ENCODE assay signal across 8 cellular contexts in the genomic region with DNA sequence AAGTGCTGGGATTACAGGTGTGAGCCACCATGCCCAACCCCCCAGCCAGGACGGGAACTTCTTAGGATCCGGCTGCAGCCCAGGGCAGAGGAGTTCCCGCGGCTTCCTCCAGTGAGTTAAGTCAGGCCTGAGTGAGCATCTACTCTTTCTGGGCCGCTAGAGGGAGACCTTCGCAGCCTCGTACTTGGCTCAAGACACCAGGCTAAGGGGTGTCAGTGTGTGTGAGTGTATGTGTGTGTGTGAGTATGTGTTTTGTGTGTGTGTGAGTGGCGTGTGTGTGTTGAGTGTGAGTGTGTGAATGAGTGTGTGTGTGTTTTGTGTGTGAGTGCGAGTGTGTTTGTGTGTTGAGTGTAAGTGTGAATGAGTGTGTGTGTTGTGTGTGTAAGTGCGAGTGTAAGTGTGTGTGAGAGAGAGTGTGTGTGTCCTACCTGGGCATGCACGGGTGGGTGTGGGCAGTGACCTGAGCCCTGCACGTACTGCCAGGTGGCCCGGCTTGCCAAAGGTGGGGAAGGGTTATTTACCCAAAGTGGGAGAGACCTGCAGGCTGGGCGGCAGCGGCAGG. TPM values are rescaled to one million over a fixed set of nuclear protein-coding genes. Genes with fewer than 3 reads are reported as not detected.
DNase-seq lines count a peak whose midpoint lies in the region; ATAC-seq and TF ChIP-seq lines count a peak whose summit lies in the region.

No MANE protein-coding gene starts in this region.

- no peaks in the 10 kb centered on the region for H3K36me3 Mint-ChIP-seq in CD4-positive, alpha-beta T cell (ENCODE audit: low read depth)

- H3K27me3 Mint-ChIP-seq in CD4-positive, alpha-beta T cell = no peaks in the 10 kb centered on the region

- no peak overlapping the region for H3K27ac ChIP-seq in CD4-positive, alpha-beta T cell (ENCODE audit: low read depth, low read length)

- H3K4me3 Mint-ChIP-seq in CD4-positive, alpha-beta T cell = no peak overlapping the region

- DNase-seq in CD4-positive, alpha-beta T cell = peak; percentile 62 to 76 (median 68)
- DNase-seq in HPDE6-E6E7 (ENCODE audit: extremely low spot score) (peak; percentile 71), NCI-H82 (lab: John Stamatoyannopoulos, UW) (peak; percentile 90), ecto neural progenitor cell (ENCODE audit: low spot score) (peak; percentile 87), lung microvascular endothelial cell (ENCODE audit: low read depth in 2 of 2) (peak; percentile 89 to 94)
- DNase-seq in activated CD4-positive, alpha-beta T cell treated with anti-CD3 and anti-CD28 coated beads, Interleukin-2, amount 50 U/mL, for 48 hours = peak; percentile 72 to 80
- DNase-seq in stimulated activated CD8-positive, alpha-beta memory T cell treated with anti-CD3 and anti-CD28 coated beads, Interleukin-12 subunit alpha, Interleukin-12 subunit beta, amount 100 ng/mL, for 4 hours (ENCODE audit: low read depth) = peak; percentile 38

- intact Hi-C loops in CD4-positive, alpha-beta T cell (cut with DNase I, micrococcal nuclease) = loop anchor here (1.0 to 5.0 kb wide), 5 partner anchors 38 to 132 kb away; partner anchors contain the start of gene SOCS3 (in 2 of the 2)

- no peak overlapping the region for H3K27ac Mint-ChIP-seq in CD4-positive, alpha-beta T cell

- H3K4me1 Mint-ChIP-seq in CD4-positive, alpha-beta T cell (ENCODE audit: low read depth) = no peaks in the 10 kb centered on the region

- no peaks in the 10 kb centered on the region for H3K27me3 ChIP-seq in CD4-positive, alpha-beta T cell (ENCODE audit: control insufficient read depth, insufficient read depth, low read length)

- peak; percentile 98 for ATAC-seq in CD4-positive, alpha-beta T cell (ENCODE audit: poor library complexity)
- no peak for ATAC-seq in GM19397 (IDR thresholded peaks at IDR 0.05; ENCODE audit: unreplicated experiment)

- CTCF ChIA-PET in CD4-positive, alpha-beta T cell (lab: Charles Lee) = interaction anchor here (0.7 to 3.4 kb wide), 4 partner anchors 28 to 269 kb away, joined by 3 to 18 read pairs (median 10); no protein-coding TSS in a partner anchor

- TF ChIP-seq CTCF in CD4-positive, alpha-beta T cell (IDR thresholded peaks at IDR 0.05) = peak; percentile 77

- POLR2A ChIA-PET in CD4-positive, alpha-beta T cell (lab: Charles Lee) = interaction anchor here (0.6 to 1.1 kb wide), 3 partner anchors 17 to 1459 kb away, joined by 3 to 4 read pairs (median 3); no protein-coding TSS in a partner anchor

- H3K9me3 Mint-ChIP-seq in CD4-positive, alpha-beta T cell = no peaks in the 10 kb centered on the region

- no peaks in the 10 kb centered on the region for H3K9me3 ChIP-seq in CD4-positive, alpha-beta T cell (ENCODE audit: control insufficient read depth, low read length)

RNA-seq across cellular contexts. Expression of gene TMEM235, which starts 58.5 kb away (rescaled TPM):
- total RNA-seq in CD4-positive, alpha-beta T cell = not detected
- total RNA-seq in lung microvascular endothelial cell = 0.22 and 0.79 TPM in 2 replicates

Comparison
In these comparisons a context has a peak if more than half of its experiments do, and no peak if none do; other contexts are left out.
1. DNase-seq: peak in every context shown above with its lines; median percentile 92 in lung microvascular endothelial cell; 90 in NCI-H82; 87 in ecto neural progenitor cell; 76 in activated CD4-positive, alpha-beta T cell treated with anti-CD3 and anti-CD28 coated beads, Interleukin-2, amount 50 U/mL, for 48 hours; 71 in HPDE6-E6E7; 68 in CD4-positive, alpha-beta T cell; 38 in stimulated activated CD8-positive, alpha-beta memory T cell treated with anti-CD3 and anti-CD28 coated beads, Interleukin-12 subunit alpha, Interleukin-12 subunit beta, amount 100 ng/mL, for 4 hours.